8 cellular contexts compared by ENCODE assay signal in the genomic region with DNA sequence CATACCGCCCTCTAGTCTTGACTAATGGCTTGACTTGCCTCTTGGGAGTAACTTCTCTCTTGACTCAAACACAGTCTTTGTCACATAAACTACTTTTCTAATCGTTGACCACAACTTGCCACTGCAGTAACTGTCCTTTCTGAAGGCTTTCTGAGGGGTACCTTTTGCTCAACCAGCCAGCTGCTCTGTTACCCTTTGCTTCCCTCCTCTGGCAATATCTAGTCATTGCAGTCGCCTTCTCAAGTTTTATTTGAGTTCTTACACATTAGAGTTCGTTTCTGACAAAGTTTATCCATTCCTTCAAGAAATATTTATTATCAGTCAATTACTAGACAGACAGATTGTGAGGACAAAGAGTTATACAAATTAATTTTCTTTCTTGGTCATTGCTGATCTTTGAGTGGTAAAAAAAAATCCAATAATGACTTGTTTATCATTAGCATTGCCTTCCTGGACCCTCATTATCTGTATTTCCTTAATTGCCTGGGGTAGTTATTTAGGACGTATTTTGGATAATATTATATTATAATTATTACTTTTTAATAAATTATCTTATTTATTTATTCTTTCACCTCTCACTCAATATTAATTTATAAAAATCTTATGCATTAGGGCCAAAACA.
DNase-seq lines count a peak whose midpoint lies in the region; ATAC-seq and TF ChIP-seq lines count a peak whose summit lies in the region.

No MANE protein-coding gene starts in this region.

- no peak overlapping the region for H3K4me3 Mint-ChIP-seq in activated T-cell treated with anti-CD3 and anti-CD28 coated beads, Interleukin-2, amount 50 U/mL, for 4 hours

- TF ChIP-seq CTCF in vagina (IDR thresholded peaks at IDR 0.05): no peak

- H3K27ac ChIP-seq in vagina: no peak overlapping the region

- no peaks in the 10 kb centered on the region for H3K27me3 ChIP-seq in vagina

- H3K9me3 Mint-ChIP-seq in activated T-cell treated with anti-CD3 and anti-CD28 coated beads, Interleukin-2, amount 50 U/mL, for 4 hours: peaks cover 6% of the 10 kb centered on the region

- peak; percentile 67 for DNase-seq in ELR (ENCODE audit: low read depth)
- DNase-seq in HCEC 1CT: peak; percentile 42
- peak; percentile 17 for DNase-seq in NCI-H2029 (lab: John Stamatoyannopoulos, UW)
- peak; percentile 2 for DNase-seq in amniotic stem cell (lab: John Stamatoyannopoulos, UW)
- DNase-seq in islet precursor cell: peak; percentile 64
- no peak for DNase-seq in activated T-cell treated with anti-CD3 and anti-CD28 coated beads, Interleukin-2, amount 50 U/mL, for 4 hours
- no peak for DNase-seq in vagina (ENCODE audit: extremely low spot score in 2 of 2)
- DNase-seq in mesenteric fat pad (ENCODE audit: low spot score): no peak

- H3K4me1 ChIP-seq in vagina: no peaks in the 10 kb centered on the region

- no peak for TF ChIP-seq POLR2A in vagina (IDR thresholded peaks at IDR 0.05)

- no peaks in the 10 kb centered on the region for H3K36me3 Mint-ChIP-seq in activated T-cell treated with anti-CD3 and anti-CD28 coated beads, Interleukin-2, amount 50 U/mL, for 4 hours (ENCODE audit: insufficient read depth)

- H3K27me3 Mint-ChIP-seq in activated T-cell treated with anti-CD3 and anti-CD28 coated beads, Interleukin-2, amount 50 U/mL, for 4 hours (ENCODE audit: low read depth): no peaks in the 10 kb centered on the region

- H3K36me3 ChIP-seq in vagina: no peaks in the 10 kb centered on the region

- intact Hi-C loops in vagina (cut with DNase I): no loop called here

- H3K4me3 ChIP-seq in vagina: no peak overlapping the region

- H3K4me1 Mint-ChIP-seq in activated T-cell treated with anti-CD3 and anti-CD28 coated beads, Interleukin-2, amount 50 U/mL, for 4 hours (ENCODE audit: low read depth): no peaks in the 10 kb centered on the region

- no peaks in the 10 kb centered on the region for H3K9me3 ChIP-seq in vagina

- no peak for ATAC-seq in activated T-cell treated with anti-CD3 and anti-CD28 coated beads, Interleukin-2, amount 50 U/mL, for 4 hours

Comparison
In these comparisons a context has a peak if more than half of its experiments do, and no peak if none do; other contexts are left out.
1. DNase-seq: peak in ELR (single experiment), HCEC 1CT (single experiment), NCI-H2029 (single experiment), amniotic stem cell (single experiment) and islet precursor cell (single experiment); none in activated T-cell treated with anti-CD3 and anti-CD28 coated beads, Interleukin-2, amount 50 U/mL, for 4 hours (single experiment), vagina (0 of 2) and mesenteric fat pad (single experiment).